Comparison of ENCODE assay signal across 16 cellular contexts in the genomic region with DNA sequence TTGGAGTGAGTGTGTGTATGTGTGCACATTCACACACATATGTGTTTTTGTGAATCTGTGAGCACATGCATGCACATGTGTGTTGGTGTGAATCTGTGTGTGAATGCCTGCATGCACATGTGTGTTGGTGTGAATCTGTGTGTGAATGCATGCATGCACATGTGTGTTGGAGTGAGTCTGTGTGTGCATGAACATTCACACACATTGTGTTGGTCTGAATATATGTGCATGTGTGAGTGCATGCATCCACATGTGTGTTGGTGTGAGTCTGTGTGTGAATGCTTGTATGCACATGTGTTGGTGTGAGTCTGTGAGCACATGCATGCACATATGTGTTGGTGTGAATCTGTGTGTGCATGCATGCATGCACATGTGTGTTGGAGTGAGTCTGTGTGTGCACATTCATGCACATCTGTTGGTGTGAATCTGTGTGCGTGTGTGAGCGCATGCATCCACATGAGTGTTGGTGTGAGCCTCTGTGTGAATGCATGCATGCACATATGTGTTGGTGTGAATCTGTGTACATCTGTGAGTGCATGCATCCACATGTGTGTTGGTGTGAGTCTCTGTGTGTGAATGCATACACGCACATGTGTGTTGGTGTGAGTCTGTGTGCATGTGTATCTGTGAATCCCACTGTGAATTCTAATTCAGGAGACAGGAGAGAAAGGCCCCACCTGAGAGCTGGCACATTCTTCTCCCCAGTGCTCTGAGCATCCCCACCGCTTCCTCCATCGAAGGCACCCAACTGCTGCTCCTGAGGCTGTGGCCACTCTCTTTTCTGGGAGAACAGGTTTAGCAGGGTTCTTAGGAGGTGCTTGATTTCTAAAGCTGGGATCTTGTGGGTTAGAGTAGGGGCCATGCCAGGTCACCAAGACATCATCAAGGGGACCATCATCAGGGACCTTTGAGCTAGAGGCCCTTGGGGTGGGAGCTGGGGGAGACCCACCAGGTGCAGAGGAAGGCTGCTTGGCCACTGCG.
"Had no signal": no experiment of that assay in that cellular context is flagged by ENCODE, and none has a peak within 500 bp of the region (broad histone marks: within the 10 kb centered on the region; RNA-seq: fewer than 3 reads in every experiment).

No MANE protein-coding gene starts in this region.

- H3K36me3 Mint-ChIP-seq: activated naive CD8-positive, alpha-beta T cell; natural killer cell; stimulated activated effector memory CD8-positive, alpha-beta T cell treated with anti-CD3 and anti-CD28 coated beads, Interleukin-12 subunit alpha, Interleukin-12 subunit beta, amount 100 ng/mL, for 72 hours had no signal

- H3K4me1 Mint-ChIP-seq: natural killer cell; stimulated activated effector memory CD8-positive, alpha-beta T cell treated with anti-CD3 and anti-CD28 coated beads, Interleukin-12 subunit alpha, Interleukin-12 subunit beta, amount 100 ng/mL, for 72 hours had no signal

- H3K27me3 Mint-ChIP-seq: activated naive CD8-positive, alpha-beta T cell had no signal

- H3K27ac Mint-ChIP-seq: activated naive CD8-positive, alpha-beta T cell; natural killer cell; stimulated activated effector memory CD8-positive, alpha-beta T cell treated with anti-CD3 and anti-CD28 coated beads, Interleukin-12 subunit alpha, Interleukin-12 subunit beta, amount 100 ng/mL, for 72 hours had no signal

- H3K9me3 ChIP-seq: esophagus muscularis mucosa, neutrophil, tibial nerve had no signal

- ATAC-seq: left ventricle myocardium superior; natural killer cell; stimulated activated effector memory CD8-positive, alpha-beta T cell treated with anti-CD3 and anti-CD28 coated beads, Interleukin-12 subunit alpha, Interleukin-12 subunit beta, amount 100 ng/mL, for 72 hours had no signal

- H3K4me3 ChIP-seq: coronary artery, esophagus muscularis mucosa, hepatocyte, tibial nerve had no signal

- H3K9me3 Mint-ChIP-seq: natural killer cell; stimulated activated effector memory CD8-positive, alpha-beta T cell treated with anti-CD3 and anti-CD28 coated beads, Interleukin-12 subunit alpha, Interleukin-12 subunit beta, amount 100 ng/mL, for 72 hours had no signal

- H3K4me2 ChIP-seq: hepatocyte had no signal

- DNase-seq: activated CD4-positive, alpha-beta T cell treated with anti-CD3 and anti-CD28 coated beads, Interleukin-2, amount 50 U/mL, for 1 hour; activated CD8-positive, alpha-beta memory T cell treated with anti-CD3 and anti-CD28 coated beads for 24 hours; activated gamma-delta T cell treated with Interleukin-2 at 50 U/mL for 16 hours; amniotic stem cell; central memory CD4-positive, alpha-beta T cell; islet precursor cell; left ventricle myocardium superior; mesendoderm; natural killer cell had no signal

- H3K27me3 ChIP-seq: hepatocyte, neutrophil, tibial nerve had no signal

- H3K4me3 Mint-ChIP-seq: activated naive CD8-positive, alpha-beta T cell; natural killer cell; stimulated activated effector memory CD8-positive, alpha-beta T cell treated with anti-CD3 and anti-CD28 coated beads, Interleukin-12 subunit alpha, Interleukin-12 subunit beta, amount 100 ng/mL, for 72 hours had no signal

- H3K36me3 ChIP-seq: esophagus muscularis mucosa, neutrophil, tibial nerve had no signal

- H2AFZ ChIP-seq: hepatocyte had no signal

- H3K27ac ChIP-seq: esophagus muscularis mucosa, hepatocyte, neutrophil had no signal

- H3K79me2 ChIP-seq: hepatocyte had no signal
